In genomic region chr12:109428038-109428629, GRCh38 we compare ENCODE assay signal across 8 cellular contexts. TPM values are rescaled to one million over a fixed set of nuclear protein-coding genes. Genes with fewer than 3 reads are reported as not detected.
A peak's percentile ranks its signal among the peaks of the same experiment; 100 is the strongest.
DNase-seq lines count a peak whose midpoint lies in the region; ATAC-seq, FAIRE-seq and TF ChIP-seq lines count a peak whose summit lies in the region.

No MANE protein-coding gene starts in this region.

- in situ Hi-C loops in HepG2 (cut with HindIII; ENCODE audit: extremely low pct_ligation_motif_present, low pct_unique_long_range_greater_than_20kb), result loop anchor here (5.0 kb wide), 1 partner anchor 349 kb away; no protein-coding TSS in a partner anchor

- H3K4me2 ChIP-seq in DND-41 (ENCODE audit: insufficient read depth, low read length) (no peak overlapping the region), HepG2 (ENCODE audit: low read depth, low read length) (no peak overlapping the region)

- CTCF ChIA-PET in HepG2 (lab: Yijun Ruan, JAX; ENCODE audit: low intra/inter-chr PET ratio, low total read pairs), result interaction anchor here (1.2 kb wide), 1 partner anchor 34 kb away, joined by 3 read pairs; no protein-coding TSS in a partner anchor

- no peaks in the 10 kb centered on the region for H3K27me3 ChIP-seq in DND-41 (ENCODE audit: insufficient read depth, low read length, poor library complexity)
- H3K27me3 ChIP-seq in HepG2 (ENCODE audit: control insufficient read depth in 1 of 2, insufficient read depth in 2 of 2, low read length in 2 of 2), result no peaks in the 10 kb centered on the region; a peak in 1 of 5 replicates

- H3K79me2 ChIP-seq in DND-41 (ENCODE audit: insufficient read depth, low read length) (no peaks in the 10 kb centered on the region), HepG2 (ENCODE audit: insufficient read depth, low read length) (no peaks in the 10 kb centered on the region)

- intact Hi-C loops in HepG2 (cut with micrococcal nuclease; ENCODE audit: unreplicated experiment), result loop anchor here (1.0 kb wide), 1 partner anchor 66 kb away; no protein-coding TSS in a partner anchor

- no peaks in the 10 kb centered on the region for H3K36me3 ChIP-seq in DND-41 (ENCODE audit: insufficient read depth, low read length)
- no peaks in the 10 kb centered on the region for H3K36me3 ChIP-seq in HepG2 (replicated peaks in 1 of 2; ENCODE audit: control insufficient read depth in 1 of 2, insufficient read depth in 2 of 2, low read length in 2 of 2)

- H3K9me3 ChIP-seq in DND-41 (ENCODE audit: insufficient read depth, low read length, severe bottlenecking) (no peaks in the 10 kb centered on the region), HepG2 (ENCODE audit: low read length) (no peaks in the 10 kb centered on the region)

- H4K20me1 ChIP-seq in DND-41 (ENCODE audit: insufficient read depth, low read length) (no peaks in the 10 kb centered on the region), HepG2 (ENCODE audit: insufficient read depth, low read length) (no peaks in the 10 kb centered on the region)

- TF ChIP-seq EP300 in HepG2 (IDR thresholded peaks at IDR 0.05; ENCODE audit: low read depth in 2 of 2, low read length in 2 of 2), result no peak
- no peak for TF ChIP-seq EP300 in HepG2 (CRISPR knock-in tag; IDR thresholded peaks at IDR 0.05; ENCODE audit: borderline replicate concordance)

- peak; percentile 70 for DNase-seq in DND-41
- peak; percentile 17 for DNase-seq in NCI-H446 treated with DMSO at 0.1 percent for 48 hours (lab: John Stamatoyannopoulos, UW)
- peak; percentile 55 to 63 for DNase-seq in activated CD4-positive, alpha-beta T cell treated with anti-CD3 and anti-CD28 coated beads for 24 hours (ENCODE audit: low read depth in 2 of 2)
- DNase-seq in cerebellum (ENCODE audit: low spot score), result peak; percentile 66
- DNase-seq in HepG2 (ENCODE audit: low spot score), result peak; percentile 62
- peak; percentile 26 to 64 (median 40) for DNase-seq in stimulated activated CD4-positive, alpha-beta T cell treated with anti-CD3 and anti-CD28 coated beads, TNF-alpha, amount 100 ng/mL, for 1 hour (ENCODE audit: low read depth in 3 of 3, low spot score in 1 of 3)

- 11% methylated on average over 8 of the region's 8 CpGs for WGBS in HepG2 (ENCODE audit: low lambda C conversion rate)

- BruUV-seq in HepG2 (replicated peaks; lab: Mats Ljungman, UMichigan), result no TSS peak

- no peak overlapping the region for H3K27ac ChIP-seq in DND-41 (ENCODE audit: low read length)
- no peak overlapping the region for H3K27ac ChIP-seq in HepG2 (ENCODE audit: extremely low read length, insufficient read depth, low read length)

- no peak overlapping the region for H2AFZ ChIP-seq in DND-41 (ENCODE audit: low read depth, low read length)
- no peak overlapping the region for H2AFZ ChIP-seq in HepG2 (ENCODE audit: low read length)

- H3K4me3 ChIP-seq in DND-41 (ENCODE audit: low read depth in 1 of 2, low read length in 2 of 2) (no peak overlapping the region), HepG2 (replicated peaks in 1 of 3; ENCODE audit: insufficient read depth in 1 of 3, low read depth in 2 of 3, low read length in 3 of 3) (no peak overlapping the region)

- peak; percentile 93 for ATAC-seq in DND-41 (ENCODE audit: insufficient read depth, low read depth)
- ATAC-seq in HG03108 (IDR thresholded peaks at IDR 0.05; ENCODE audit: unreplicated experiment), result peak; percentile 68
- peak; percentile 84 for ATAC-seq in HepG2
- ATAC-seq in GM21515 (IDR thresholded peaks at IDR 0.05; ENCODE audit: unreplicated experiment), result no peak

- POLR2A ChIA-PET in HepG2 (lab: Yijun Ruan, JAX), result interaction anchor here (0.6 kb wide), 1 partner anchor 22 kb away, joined by 4 read pairs; no protein-coding TSS in a partner anchor

- H3K4me1 ChIP-seq in DND-41 (ENCODE audit: insufficient read depth, low read length), result no peaks in the 10 kb centered on the region
- peaks cover 15% of the 10 kb centered on the region for H3K4me1 ChIP-seq in HepG2 (ENCODE audit: insufficient read depth, low read length)

- TF ChIP-seq RAD21 in HepG2 (CRISPR knock-in tag; IDR thresholded peaks at IDR 0.05), result peak; percentile 61

- TF ChIP-seq POLR2A in HepG2 (IDR thresholded peaks at IDR 0.05; ENCODE audit: insufficient read depth in 1 of 2, low read depth in 2 of 2, low read length in 2 of 2), result no peak

- FAIRE-seq in HepG2 (lab: Jason Lieb, UNC), result peak; percentile 93

- TF ChIP-seq CTCF in DND-41 (IDR thresholded peaks at IDR 0.05; ENCODE audit: borderline replicate concordance, extremely low read depth, low read length, poor library complexity, severe bottlenecking), result peak; percentile 95
- peak; percentile 90 for TF ChIP-seq CTCF in HepG2 (CRISPR knock-in tag; IDR thresholded peaks at IDR 0.05)

- H3K9ac ChIP-seq in DND-41 (ENCODE audit: low read depth, low read length) (no peak overlapping the region), HepG2 (ENCODE audit: insufficient read depth, low read depth, low read length) (no peak overlapping the region)

RNA-seq across cellular contexts. Expression of gene KCTD10, which starts 49.0 kb away (rescaled TPM):
- total RNA-seq in cerebellum, result 48.3 TPM
- 6.9 and 12.5 TPM in 2 replicates for total RNA-seq in HepG2 (2016; rRNA removed; fragmentation: Illumina TruSeq; extraction: Trizol)
- 2.1 and 3.7 TPM in 2 replicates for total RNA-seq in HepG2 (2016; cell fraction: cytosol; rRNA removed; fragmentation: Illumina TruSeq; extraction: Trizol; ENCODE audit: low read depth)
- 6.4 and 9.2 TPM in 2 replicates for total RNA-seq in HepG2 (2016; cell fraction: insoluble cytoplasmic fraction; rRNA removed; fragmentation: Illumina TruSeq; extraction: Trizol)
- 5.5 and 5.7 TPM in 2 replicates for total RNA-seq in HepG2 (2016; cell fraction: membrane; rRNA removed; fragmentation: Illumina TruSeq; extraction: Trizol)
- total RNA-seq in HepG2 (2016; cell fraction: nucleus; rRNA removed; fragmentation: Illumina TruSeq; extraction: Trizol), result 11.5 and 12.2 TPM in 2 replicates
- 25.4 and 30.2 TPM in 2 replicates for polyA plus RNA-seq in HepG2 (2011; rRNA removed)
- 21.1 and 22.0 TPM in 2 replicates for polyA plus RNA-seq in HepG2 (2011; cell fraction: cytosol; rRNA removed)
- polyA plus RNA-seq in HepG2 (2011; cell fraction: nucleus; rRNA removed), result 28.4 and 32.1 TPM in 2 replicates
- 11.1 TPM in 2 replicates for polyA plus RNA-seq in HepG2 (2012)
- 1.4 and 1.7 TPM in 2 replicates for polyA plus RNA-seq in HepG2 (2016; cell fraction: cytosol; fragmentation: Illumina TruSeq; extraction: Trizol; ENCODE audit: low read depth)
- 21.4 and 22.8 TPM in 2 replicates for polyA plus RNA-seq in HepG2 (2016; cell fraction: insoluble cytoplasmic fraction; fragmentation: Illumina TruSeq; extraction: Trizol; ENCODE audit: low read depth)
- polyA plus RNA-seq in HepG2 (2016; cell fraction: membrane; fragmentation: Illumina TruSeq; extraction: Trizol; ENCODE audit: low read depth), result 4.0 and 4.6 TPM in 2 replicates
- 18.0 and 18.6 TPM in 2 replicates for polyA plus RNA-seq in HepG2 (2016; cell fraction: nucleus; fragmentation: Illumina TruSeq; extraction: Trizol; ENCODE audit: insufficient read depth, low read depth)
- polyA minus RNA-seq in HepG2 (2011; rRNA and poly(A)+ RNA removed; ENCODE audit: low replicate concordance), result 96.2 and 112 TPM in 2 replicates
- 15.2 and 22.8 TPM in 2 replicates for polyA minus RNA-seq in HepG2 (2011; cell fraction: cytosol; rRNA and poly(A)+ RNA removed)
- polyA minus RNA-seq in HepG2 (2011; cell fraction: nucleus; rRNA and poly(A)+ RNA removed), result 33.0 and 56.2 TPM in 2 replicates

RNA-seq across cellular contexts. Expression of gene UBE3B, which starts 49.3 kb away (rescaled TPM):
- total RNA-seq in cerebellum (36.1 TPM), HepG2 (2016; rRNA removed; fragmentation: Illumina TruSeq; extraction: Trizol) (25.3 and 31.5 TPM in 2 replicates)
- 30.2 and 32.0 TPM in 2 replicates for total RNA-seq in HepG2 (2016; cell fraction: cytosol; rRNA removed; fragmentation: Illumina TruSeq; extraction: Trizol; ENCODE audit: low read depth)
- 26.5 and 33.2 TPM in 2 replicates for total RNA-seq in HepG2 (2016; cell fraction: insoluble cytoplasmic fraction; rRNA removed; fragmentation: Illumina TruSeq; extraction: Trizol)
- total RNA-seq in HepG2 (2016; cell fraction: membrane; rRNA removed; fragmentation: Illumina TruSeq; extraction: Trizol), result 41.9 and 47.4 TPM in 2 replicates
- total RNA-seq in HepG2 (2016; cell fraction: nucleus; rRNA removed; fragmentation: Illumina TruSeq; extraction: Trizol), result 27.6 and 29.3 TPM in 2 replicates
- polyA plus RNA-seq in HepG2 (2011; rRNA removed), result 22.7 and 26.0 TPM in 2 replicates
- polyA plus RNA-seq in HepG2 (2011; cell fraction: cytosol; rRNA removed), result 14.5 and 17.1 TPM in 2 replicates
- polyA plus RNA-seq in HepG2 (2011; cell fraction: nucleus; rRNA removed), result 61.8 and 62.4 TPM in 2 replicates
- polyA plus RNA-seq in HepG2 (2012), result 11.8 and 14.4 TPM in 2 replicates
- polyA plus RNA-seq in HepG2 (2016; cell fraction: cytosol; fragmentation: Illumina TruSeq; extraction: Trizol; ENCODE audit: low read depth), result 26.4 and 35.0 TPM in 2 replicates
- polyA plus RNA-seq in HepG2 (2016; cell fraction: insoluble cytoplasmic fraction; fragmentation: Illumina TruSeq; extraction: Trizol; ENCODE audit: low read depth), result 22.0 and 25.4 TPM in 2 replicates
- 28.4 and 35.1 TPM in 2 replicates for polyA plus RNA-seq in HepG2 (2016; cell fraction: membrane; fragmentation: Illumina TruSeq; extraction: Trizol; ENCODE audit: low read depth)
- polyA plus RNA-seq in HepG2 (2016; cell fraction: nucleus; fragmentation: Illumina TruSeq; extraction: Trizol; ENCODE audit: insufficient read depth, low read depth), result 28.2 and 30.2 TPM in 2 replicates
- polyA minus RNA-seq in HepG2 (2011; rRNA and poly(A)+ RNA removed; ENCODE audit: low replicate concordance), result 27.1 and 49.0 TPM in 2 replicates
- polyA minus RNA-seq in HepG2 (2011; cell fraction: cytosol; rRNA and poly(A)+ RNA removed), result 13.7 and 15.7 TPM in 2 replicates
- polyA minus RNA-seq in HepG2 (2011; cell fraction: nucleus; rRNA and poly(A)+ RNA removed), result 55.0 and 69.5 TPM in 2 replicates

Comparison
In these comparisons a context has a peak if more than half of its experiments do, and no peak if none do; other contexts are left out.
1. DNase-seq: peak in every context shown above with its lines; median percentile 70 in DND-41; 66 in cerebellum; 62 in HepG2; 59 in activated CD4-positive, alpha-beta T cell treated with anti-CD3 and anti-CD28 coated beads for 24 hours; 40 in stimulated activated CD4-positive, alpha-beta T cell treated with anti-CD3 and anti-CD28 coated beads, TNF-alpha, amount 100 ng/mL, for 1 hour; 17 in NCI-H446 treated with DMSO at 0.1 percent for 48 hours.